Comparison of ENCODE assay signal across 1 cellular context in the genomic region with DNA sequence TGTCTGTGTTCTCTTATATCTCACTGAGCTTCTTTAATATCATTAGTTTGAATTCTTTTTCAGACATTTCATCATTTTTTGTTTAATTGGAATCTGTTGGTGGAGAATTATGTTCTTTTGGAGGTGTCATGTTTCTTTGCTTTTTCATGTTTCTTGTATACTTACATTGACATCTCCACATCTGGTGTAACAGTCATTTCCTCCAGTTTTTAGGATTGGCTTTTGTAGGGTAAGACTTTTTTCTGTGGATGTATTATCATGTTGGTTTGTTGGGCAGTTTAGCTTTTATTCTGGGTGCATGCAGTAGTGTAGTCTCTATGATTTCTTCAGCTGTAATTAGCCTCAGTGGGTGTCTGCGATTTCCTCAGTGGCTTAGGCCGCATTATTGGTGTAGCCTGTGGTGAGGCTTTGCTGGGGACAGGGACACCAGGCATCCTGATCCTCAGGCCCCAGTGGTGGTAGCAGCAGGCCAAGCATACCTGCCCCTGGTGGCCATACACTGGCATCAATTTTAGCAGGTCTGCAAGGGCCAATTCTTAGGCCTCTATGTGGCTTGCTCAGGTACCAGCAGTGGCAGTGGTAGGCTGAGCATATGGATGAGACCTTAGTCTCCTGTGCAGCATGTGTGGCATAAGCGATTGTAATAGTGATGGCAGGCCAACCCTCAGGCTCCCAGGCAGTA.
TF ChIP-seq lines count a peak whose summit lies in the region.

No MANE protein-coding gene starts in this region.

TF ChIP-seq in IMR-90, 13 proteins besides CTCF, POLR2A, EP300 and RAD21 (continued from another document):
- TF ChIP-seq SMC3 (IDR thresholded peaks at IDR 0.05; ENCODE audit: low read depth, low read length) (no peak), MAZ (IDR thresholded peaks at IDR 0.05; ENCODE audit: borderline replicate concordance, low read depth, low read length) (no peak), MAFK (IDR thresholded peaks at IDR 0.05; ENCODE audit: low read depth, low read length) (no peak), CHD1 (IDR thresholded peaks at IDR 0.05; ENCODE audit: low read depth, low read length) (no peak), FOS (IDR thresholded peaks at IDR 0.05; ENCODE audit: low read depth, low read length) (no peak)
- TF ChIP-seq, protein P1, sequence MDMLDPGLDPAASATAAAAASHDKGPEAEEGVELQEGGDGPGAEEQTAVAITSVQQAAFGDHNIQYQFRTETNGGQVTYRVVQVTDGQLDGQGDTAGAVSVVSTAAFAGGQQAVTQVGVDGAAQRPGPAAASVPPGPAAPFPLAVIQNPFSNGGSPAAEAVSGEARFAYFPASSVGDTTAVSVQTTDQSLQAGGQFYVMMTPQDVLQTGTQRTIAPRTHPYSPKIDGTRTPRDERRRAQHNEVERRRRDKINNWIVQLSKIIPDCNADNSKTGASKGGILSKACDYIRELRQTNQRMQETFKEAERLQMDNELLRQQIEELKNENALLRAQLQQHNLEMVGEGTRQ (IDR thresholded peaks at IDR 0.05; ENCODE audit: low read depth, low read length), result no peak
